1 cellular context compared by ENCODE assay signal in genomic region chr1:171966426-171967220, GRCh38.
TF ChIP-seq lines count a peak whose summit lies in the region.

No MANE protein-coding gene starts in this region.

TF ChIP-seq in GM23338, 12 proteins besides CTCF, POLR2A, EP300 and RAD21 (continued from another document):
- TF ChIP-seq EZH2phosphoT487 (IDR thresholded peaks at IDR 0.05; ENCODE audit: unreplicated experiment) (no peak), CREB1 (CRISPR knock-in tag; IDR thresholded peaks at IDR 0.05; ENCODE audit: low read depth) (no peak)
